Comparison of ENCODE assay signal across 1 cellular context in genomic region chr17:75266315-75267145, GRCh38.
TF ChIP-seq lines count a peak whose summit lies in the region.

No MANE protein-coding gene starts in this region.

TF ChIP-seq in A549, 52 proteins besides CTCF, POLR2A, EP300 and RAD21:
- TF ChIP-seq HOXB13 (CRISPR knock-in tag; IDR thresholded peaks at IDR 0.05; ENCODE audit: low read depth) (no peak), CHD2 (IDR thresholded peaks at IDR 0.05; ENCODE audit: low read length, partially characterized antibody) (no peak), EHMT2 (IDR thresholded peaks at IDR 0.05; ENCODE audit: low read depth) (no peak), HMGXB4 (CRISPR knock-in tag; IDR thresholded peaks at IDR 0.05; ENCODE audit: borderline replicate concordance) (no peak), KDM1A (IDR thresholded peaks at IDR 0.05; ENCODE audit: low read depth) (peak; percentile 93; the same call in 1 of the 2 replicates), CHD4 (IDR thresholded peaks at IDR 0.05; ENCODE audit: borderline replicate concordance) (0 out of 2 replicates have a peak, but pooled peaks have one; percentile 51), HDAC2 (IDR thresholded peaks at IDR 0.05) (peak; percentile 61; the same call in 1 of the 2 replicates)
